ENCODE assay signal across 8 cellular contexts in genomic region chr7:30800785-30801252, GRCh38. TPM values are rescaled to one million over a fixed set of nuclear protein-coding genes. Genes with fewer than 3 reads are reported as not detected.
DNase-seq lines count a peak whose midpoint lies in the region; ATAC-seq lines count a peak whose summit lies in the region.

No MANE protein-coding gene starts in this region.

- no peaks in the 10 kb centered on the region for H3K27me3 ChIP-seq in HAP-1 (ENCODE audit: low read depth)

- peaks cover 6% of the 10 kb centered on the region for H3K36me3 Mint-ChIP-seq in T-helper 17 cell (ENCODE audit: low read depth)

- peak; percentile 15 for DNase-seq in activated gamma-delta T cell treated with Interleukin-2 at 50 U/mL for 16 hours
- DNase-seq in activated gamma-delta T cell (lab: John Stamatoyannopoulos, UW): no peak
- DNase-seq in HAP-1 (ENCODE audit: low spot score in 2 of 2): peak; percentile 39 to 55
- DNase-seq in NCI-H146 treated with DMSO at 0.1 percent for 48 hours (lab: John Stamatoyannopoulos, UW; ENCODE audit: unreplicated experiment): peak; percentile 23
- DNase-seq in T-helper 17 cell: peak in 1 of 3 donors; percentile 11
- peak; percentile 88 for DNase-seq in epidermal melanocyte (ENCODE audit: insufficient read length, low spot score)
- peak; percentile 87 for DNase-seq in midbrain (lab: John Stamatoyannopoulos, UW)
- peak; percentile 72 for DNase-seq in ureter (ENCODE audit: low spot score)

- no peaks in the 10 kb centered on the region for H3K27me3 Mint-ChIP-seq in T-helper 17 cell

- H3K4me3 ChIP-seq in HAP-1: no peak overlapping the region

- no peak overlapping the region for H3K4me3 Mint-ChIP-seq in T-helper 17 cell

- H3K27ac Mint-ChIP-seq in T-helper 17 cell: no peak overlapping the region

- in situ Hi-C loops in HAP-1 (cut with MboI; ENCODE audit: low sequenced_read_pairs): loop anchor here (5.0 kb wide), 2 partner anchors 176 to 321 kb away; no protein-coding TSS in a partner anchor

- H3K4me1 ChIP-seq in HAP-1: no peaks in the 10 kb centered on the region

- peaks cover 8% of the 10 kb centered on the region for H3K4me1 Mint-ChIP-seq in T-helper 17 cell

- ATAC-seq in T-helper 17 cell: peak; percentile 63

- H3K36me3 ChIP-seq in HAP-1 (replicated peaks): no peaks in the 10 kb centered on the region

- H3K9me3 ChIP-seq in HAP-1: no peaks in the 10 kb centered on the region
- H3K9me3 ChIP-seq in T-helper 17 cell (ENCODE audit: control insufficient read depth, low read length, poor library complexity, severe bottlenecking): no peaks in the 10 kb centered on the region

RNA-seq across cellular contexts. Expression of gene MINDY4, which starts 29.6 kb away (rescaled TPM):
- total RNA-seq in T-helper 17 cell (1 to 10 TPM; 1.6 to 1.8 TPM), ureter (16.8 TPM)

RNA-seq across cellular contexts. Expression of gene INMT, which starts 48.9 kb away (rescaled TPM):
- total RNA-seq in T-helper 17 cell: 1 to 10 TPM in 1 of 2 donors, under 1 TPM in 1; 0.65 to 1.2 TPM
- total RNA-seq in ureter: 31.4 TPM

Comparison
In these comparisons a context has a peak if more than half of its experiments do, and no peak if none do; other contexts are left out.
1. RNA of gene INMT, which starts 48.9 kb away (total RNA-seq): 31.4 TPM in ureter (single experiment); 0.65 to 1.2 TPM in T-helper 17 cell; every median in the first group is over 10 times any median in the second.